18 cellular contexts compared by ENCODE assay signal in the genomic region with DNA sequence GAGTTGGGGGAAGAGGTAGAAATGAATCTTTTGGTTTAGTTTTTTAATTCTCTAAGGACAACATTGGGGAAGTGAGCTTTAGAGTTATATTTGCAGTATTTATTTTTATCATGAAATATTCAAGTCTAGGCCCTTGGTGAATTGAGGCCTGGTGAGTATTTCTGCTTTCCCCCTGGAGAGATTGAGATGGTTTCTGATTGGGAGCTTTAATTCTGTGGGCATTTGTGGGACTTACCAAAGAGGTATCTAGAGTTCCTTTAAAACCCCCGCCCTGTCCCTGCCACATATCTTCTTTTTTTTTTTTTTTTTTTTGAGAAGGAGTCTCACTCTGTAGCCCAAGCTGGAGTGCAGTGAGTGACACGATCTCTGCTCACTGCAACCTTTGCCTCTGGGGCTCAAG. TPM values are rescaled to one million over a fixed set of nuclear protein-coding genes. Genes with fewer than 3 reads are reported as not detected.
A peak's percentile ranks its signal among the peaks of the same experiment; 100 is the strongest.
DNase-seq lines count a peak whose midpoint lies in the region; ATAC-seq and TF ChIP-seq lines count a peak whose summit lies in the region.
"Had no signal": no experiment of that assay in that cellular context is flagged by ENCODE, and none has a peak within 500 bp of the region (broad histone marks: within the 10 kb centered on the region; RNA-seq: fewer than 3 reads in every experiment).

No MANE protein-coding gene starts in this region.

- CTCF ChIA-PET in activated CD8-positive, alpha-beta T cell treated with anti-CD3 and anti-CD28 coated beads for 36 hours (lab: Charles Lee): interaction anchor here (2.4 to 4.5 kb wide), 2 partner anchors 39 to 75 kb away, joined by 9 to 20 read pairs; no protein-coding TSS in a partner anchor
- CTCF ChIA-PET in activated CD8-positive, alpha-beta T cell treated with anti-CD3 and anti-CD28 coated beads, Interleukin-2, amount 10 ng/mL, durations not matched to agents 7 days and 5 days (lab: Charles Lee): interaction anchor here (1.3 to 1.5 kb wide), 2 partner anchors 48 to 75 kb away, joined by 3 to 4 read pairs; no protein-coding TSS in a partner anchor

- H3K27me3 Mint-ChIP-seq in activated CD8-positive, alpha-beta T cell treated with anti-CD3 and anti-CD28 coated beads for 36 hours: no peaks in the 10 kb centered on the region
- H3K27me3 Mint-ChIP-seq in activated CD8-positive, alpha-beta T cell treated with anti-CD3 and anti-CD28 coated beads, Interleukin-2, amount 10 ng/mL, durations not matched to agents 7 days and 5 days (ENCODE audit: low read depth): no peaks in the 10 kb centered on the region
- H3K27me3 Mint-ChIP-seq in T-helper 17 cell: no peaks in the 10 kb centered on the region

- no peak for TF ChIP-seq EP300 in stomach (IDR thresholded peaks at IDR 0.05)

- H3K9me3 Mint-ChIP-seq in activated CD8-positive, alpha-beta T cell treated with anti-CD3 and anti-CD28 coated beads for 36 hours: no peaks in the 10 kb centered on the region
- no peaks in the 10 kb centered on the region for H3K9me3 Mint-ChIP-seq in activated CD8-positive, alpha-beta T cell treated with anti-CD3 and anti-CD28 coated beads, Interleukin-2, amount 10 ng/mL, durations not matched to agents 7 days and 5 days (ENCODE audit: insufficient read depth)
- H3K9me3 Mint-ChIP-seq: natural killer cell had no signal

- H3K4me1 ChIP-seq in hepatocyte (ENCODE audit: insufficient read depth) (peaks cover 34% of the 10 kb centered on the region), stomach (peaks cover 41 to 90% (median 66%) of the 10 kb centered on the region in 4 donors)
- H3K4me1 ChIP-seq: A549, HAP-1 had no signal

- peaks cover 45% of the 10 kb centered on the region for H3K4me1 Mint-ChIP-seq in activated CD8-positive, alpha-beta T cell treated with anti-CD3 and anti-CD28 coated beads for 36 hours (ENCODE audit: low read depth)
- H3K4me1 Mint-ChIP-seq in activated CD8-positive, alpha-beta T cell treated with anti-CD3 and anti-CD28 coated beads, Interleukin-2, amount 10 ng/mL, durations not matched to agents 7 days and 5 days (ENCODE audit: low read depth): peaks cover 16% of the 10 kb centered on the region
- peaks cover 21% of the 10 kb centered on the region for H3K4me1 Mint-ChIP-seq in T-helper 17 cell

- no peak overlapping the region for H2AFZ ChIP-seq in hepatocyte

- H3K9me3 ChIP-seq in T-helper 17 cell (ENCODE audit: control insufficient read depth, low read length, poor library complexity, severe bottlenecking) (no peaks in the 10 kb centered on the region), hepatocyte (ENCODE audit: low read depth) (no peaks in the 10 kb centered on the region), stomach (no peaks in the 10 kb centered on the region)
- H3K9me3 ChIP-seq: A549, HAP-1 had no signal

- H3K27me3 ChIP-seq in hepatocyte: no peaks in the 10 kb centered on the region
- no peaks in the 10 kb centered on the region for H3K27me3 ChIP-seq in stomach

- H3K36me3 ChIP-seq in hepatocyte (replicated peaks; ENCODE audit: insufficient read depth, low read depth) (no peaks in the 10 kb centered on the region), stomach (peaks cover 0 to 27% (median 14%) of the 10 kb centered on the region in 4 donors)
- H3K36me3 ChIP-seq: HAP-1 had no signal

- no peak for ATAC-seq in activated CD8-positive, alpha-beta T cell treated with anti-CD3 and anti-CD28 coated beads for 36 hours
- no peak for ATAC-seq in activated CD8-positive, alpha-beta T cell treated with anti-CD3 and anti-CD28 coated beads, Interleukin-2, amount 10 ng/mL, durations not matched to agents 7 days and 5 days
- ATAC-seq in T-helper 17 cell (peak; percentile 35), HG03196 (IDR thresholded peaks at IDR 0.05; ENCODE audit: unreplicated experiment) (no peak)
- ATAC-seq: A549, natural killer cell had no signal

- H3K9me2 ChIP-seq in hepatocyte (replicated peaks; ENCODE audit: insufficient read depth): no peaks in the 10 kb centered on the region

- DNase-seq in activated CD8-positive, alpha-beta T cell treated with anti-CD3 and anti-CD28 coated beads for 36 hours: no peak
- no peak for DNase-seq in activated CD8-positive, alpha-beta T cell treated with anti-CD3 and anti-CD28 coated beads, Interleukin-2, amount 10 ng/mL, durations not matched to agents 7 days and 5 days
- no peak for DNase-seq in T-helper 17 cell
- no peak for DNase-seq in hepatocyte (ENCODE audit: low spot score)
- DNase-seq in stomach: no peak
- no peak for DNase-seq in DMS 273 (lab: John Stamatoyannopoulos, UW; ENCODE audit: unreplicated experiment)
- DNase-seq in KG1 (lab: John Stamatoyannopoulos, UW): no peak
- DNase-seq: activated CD4-positive, alpha-beta T cell treated with anti-CD3 and anti-CD28 coated beads, Interleukin-2, amount 50 U/mL, for 48 hours; activated gamma-delta T cell treated with Interleukin-2 at 50 U/mL for 16 hours; kidney glomerular epithelial cell; natural killer cell; NCI-H146; stimulated activated CD4-positive, alpha-beta T cell treated with anti-CD3 and anti-CD28 coated beads, Interleukin-4, amount 100 ng/mL, for 4 hours; stimulated activated naive CD4-positive, alpha-beta T cell had no signal

- H3K27ac ChIP-seq in hepatocyte (peak overlapping the region; percentile 78), stomach (peak overlapping the region in 4 of 5 donors; percentile 59 to 85 (median 72))
- H3K27ac ChIP-seq: A549, HL-60 had no signal

- no peak overlapping the region for H3K4me3 ChIP-seq in hepatocyte
- H3K4me3 ChIP-seq in stomach: no peak overlapping the region
- H3K4me3 ChIP-seq: A549, HAP-1 had no signal

- peak overlapping the region; percentile 55 for H3K27ac Mint-ChIP-seq in activated CD8-positive, alpha-beta T cell treated with anti-CD3 and anti-CD28 coated beads for 36 hours
- H3K27ac Mint-ChIP-seq in activated CD8-positive, alpha-beta T cell treated with anti-CD3 and anti-CD28 coated beads, Interleukin-2, amount 10 ng/mL, durations not matched to agents 7 days and 5 days: no peak overlapping the region
- H3K27ac Mint-ChIP-seq in T-helper 17 cell: peak overlapping the region; percentile 37
- H3K27ac Mint-ChIP-seq: natural killer cell had no signal

- H3K4me3 Mint-ChIP-seq in activated CD8-positive, alpha-beta T cell treated with anti-CD3 and anti-CD28 coated beads for 36 hours: no peak overlapping the region
- H3K4me3 Mint-ChIP-seq in activated CD8-positive, alpha-beta T cell treated with anti-CD3 and anti-CD28 coated beads, Interleukin-2, amount 10 ng/mL, durations not matched to agents 7 days and 5 days: no peak overlapping the region
- no peak overlapping the region for H3K4me3 Mint-ChIP-seq in T-helper 17 cell
- H3K4me3 Mint-ChIP-seq: natural killer cell had no signal

- H4K20me1 ChIP-seq in hepatocyte (ENCODE audit: insufficient read depth, poor library complexity, severe bottlenecking): peaks cover 49% of the 10 kb centered on the region

- peaks cover 97% of the 10 kb centered on the region for H3K79me2 ChIP-seq in hepatocyte

- no peak for TF ChIP-seq POLR2A in stomach (IDR thresholded peaks at IDR 0.05)

- no peak for TF ChIP-seq CTCF in activated CD8-positive, alpha-beta T cell treated with anti-CD3 and anti-CD28 coated beads for 36 hours (IDR thresholded peaks at IDR 0.05)
- TF ChIP-seq CTCF in hepatocyte (IDR thresholded peaks at IDR 0.05; ENCODE audit: poor library complexity) (no peak), stomach (IDR thresholded peaks at IDR 0.05) (no peak)

- WGBS in hepatocyte (ENCODE audit: low lambda C conversion rate, missing lambda C conversion rate): 93% methylated on average over 2 of the region's 2 CpGs
- WGBS in stomach, 5 donors: 68 to 93% (median 80%) methylated on average over 2 of the region's 2 CpGs

- no peak overlapping the region for H3K4me2 ChIP-seq in hepatocyte
- H3K4me2 ChIP-seq: A549 had no signal

- intact Hi-C loops in activated CD8-positive, alpha-beta T cell treated with anti-CD3 and anti-CD28 coated beads for 36 hours (cut with micrococcal nuclease): no loop called here
- intact Hi-C loops in stomach (cut with DNase I; ENCODE audit: low total_unique reads): no loop called here

- POLR2A ChIA-PET in activated CD8-positive, alpha-beta T cell treated with anti-CD3 and anti-CD28 coated beads for 36 hours (lab: Charles Lee): interaction anchor here (1.1 to 3.2 kb wide), 4 partner anchors 10 to 72 kb away, joined by 3 to 25 read pairs (median 5); partner anchors contain the start of genes ACO2, PHF5A and TOB2
- POLR2A ChIA-PET in activated CD8-positive, alpha-beta T cell treated with anti-CD3 and anti-CD28 coated beads, Interleukin-2, amount 10 ng/mL, durations not matched to agents 7 days and 5 days (lab: Charles Lee): interaction anchor here (0.9 to 4.3 kb wide), 2 partner anchors 8 to 10 kb away, joined by 4 to 25 read pairs; partner anchors contain the start of genes ACO2 and PHF5A

- peaks cover 7% of the 10 kb centered on the region for H3K36me3 Mint-ChIP-seq in activated CD8-positive, alpha-beta T cell treated with anti-CD3 and anti-CD28 coated beads for 36 hours (ENCODE audit: low read depth)
- H3K36me3 Mint-ChIP-seq in activated CD8-positive, alpha-beta T cell treated with anti-CD3 and anti-CD28 coated beads, Interleukin-2, amount 10 ng/mL, durations not matched to agents 7 days and 5 days (ENCODE audit: low read depth): no peaks in the 10 kb centered on the region
- H3K36me3 Mint-ChIP-seq in T-helper 17 cell (ENCODE audit: low read depth): no peaks in the 10 kb centered on the region
- H3K36me3 Mint-ChIP-seq: natural killer cell had no signal

RNA-seq across cellular contexts. Expression of gene ACO2, which starts 9.6 kb away (rescaled TPM):
- 10 to 100 TPM; 96.5 to 97.7 TPM for total RNA-seq in activated CD8-positive, alpha-beta T cell treated with anti-CD3 and anti-CD28 coated beads for 36 hours
- 10 to 100 TPM; 91.8 to 97.1 TPM for total RNA-seq in activated CD8-positive, alpha-beta T cell treated with anti-CD3 and anti-CD28 coated beads, Interleukin-2, amount 10 ng/mL, durations not matched to agents 7 days and 5 days
- total RNA-seq in T-helper 17 cell: 10 to 100 TPM; 77.2 to 81.9 TPM
- 111 and 129 TPM in 2 replicates for total RNA-seq in hepatocyte
- polyA plus RNA-seq in hepatocyte: 167 and 196 TPM in 2 replicates
- 100 to 1,000 TPM in 3 of 5 donors, 10 to 100 TPM in 2; 87.0 to 238 (median 116) TPM for total RNA-seq in stomach
- polyA plus RNA-seq in stomach: 10 to 100 TPM; 46.6 to 51.5 (median 51.1) TPM

RNA-seq across cellular contexts. Expression of gene PHF5A, which starts 10.0 kb away (rescaled TPM):
- total RNA-seq in activated CD8-positive, alpha-beta T cell treated with anti-CD3 and anti-CD28 coated beads for 36 hours: 10 to 100 TPM; 65.2 to 70.4 TPM
- 10 to 100 TPM; 58.8 to 62.1 TPM for total RNA-seq in activated CD8-positive, alpha-beta T cell treated with anti-CD3 and anti-CD28 coated beads, Interleukin-2, amount 10 ng/mL, durations not matched to agents 7 days and 5 days
- total RNA-seq in T-helper 17 cell (10 to 100 TPM; 31.7 to 39.6 TPM), hepatocyte (55.2 and 59.9 TPM in 2 replicates), stomach (10 to 100 TPM in 4 of 5 donors, under 1 TPM in 1; 0.58 to 54.5 (median 28.8) TPM)
- polyA plus RNA-seq in hepatocyte (16.8 and 21.9 TPM in 2 replicates), stomach (10 to 100 TPM; 42.8 to 51.9 (median 48.0) TPM)

RNA-seq across cellular contexts. Expression of gene TOB2, which starts 31.9 kb away (rescaled TPM):
- 10 to 100 TPM; 27.0 to 28.5 TPM for total RNA-seq in activated CD8-positive, alpha-beta T cell treated with anti-CD3 and anti-CD28 coated beads for 36 hours
- total RNA-seq in activated CD8-positive, alpha-beta T cell treated with anti-CD3 and anti-CD28 coated beads, Interleukin-2, amount 10 ng/mL, durations not matched to agents 7 days and 5 days: 10 to 100 TPM; 33.2 to 33.6 TPM
- total RNA-seq in T-helper 17 cell: 10 to 100 TPM; 30.8 to 44.0 TPM
- 33.2 and 37.8 TPM in 2 replicates for total RNA-seq in hepatocyte
- polyA plus RNA-seq in hepatocyte: 30.8 and 38.5 TPM in 2 replicates
- total RNA-seq in stomach: 10 to 100 TPM; 19.8 to 42.4 (median 31.5) TPM
- 10 to 100 TPM; 11.0 to 17.1 (median 13.0) TPM for polyA plus RNA-seq in stomach
